ENCODE assay signal across 23 cellular contexts in the genomic region with DNA sequence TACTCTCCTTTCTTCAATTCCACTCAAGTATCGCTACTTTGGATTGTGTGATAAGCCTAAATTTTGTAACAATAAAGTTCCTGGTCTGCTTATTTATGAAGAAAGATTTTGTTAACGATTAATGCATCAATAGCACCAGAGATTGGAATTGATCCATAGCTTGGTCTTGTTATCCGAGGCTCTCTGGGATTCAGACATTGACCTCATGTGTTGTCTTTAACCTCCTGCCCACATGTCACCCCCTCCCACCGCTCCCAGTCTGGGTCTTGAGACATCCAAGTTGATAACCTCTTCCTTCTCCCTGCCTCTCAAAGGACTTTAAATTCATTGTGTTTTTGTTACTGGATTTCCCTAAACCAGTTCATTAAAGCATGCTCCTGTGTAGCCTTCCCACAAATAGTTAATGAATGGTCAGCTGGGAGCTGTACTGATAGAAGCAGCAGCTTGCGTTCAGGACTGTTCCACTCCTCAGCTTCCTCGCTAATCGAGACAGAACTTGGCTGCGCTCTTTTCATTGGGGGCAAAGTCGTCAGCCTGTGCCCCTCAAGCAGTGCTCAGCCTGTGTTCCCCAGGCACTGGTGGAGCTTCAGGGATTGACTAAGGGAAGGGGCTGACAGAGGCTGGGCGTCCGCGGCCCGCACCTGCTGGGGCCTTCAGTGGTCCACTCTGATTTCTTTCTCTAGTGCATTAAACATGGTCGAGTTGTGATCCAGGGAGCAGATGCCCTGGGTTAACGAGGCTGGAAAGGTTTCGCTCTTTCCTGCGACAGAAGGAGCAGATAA.
"Had no signal": no experiment of that assay in that cellular context is flagged by ENCODE, and none has a peak within 500 bp of the region (broad histone marks: within the 10 kb centered on the region; RNA-seq: fewer than 3 reads in every experiment).

No MANE protein-coding gene starts in this region.

- H3K4me3 ChIP-seq: colonic mucosa, lung, mucosa of descending colon, psoas muscle, right lobe of liver, stomach, thyroid gland had no signal

- DNase-seq: central memory CD4-positive, alpha-beta T cell; colonic mucosa; dermis blood vessel endothelial cell; effector memory CD8-positive, alpha-beta T cell; left ventricle myocardium superior; mucosa of descending colon; naive B cell; psoas muscle; right lobe of liver; small intestine; stimulated activated CD4-positive, alpha-beta T cell treated with anti-CD3 and anti-CD28 coated beads, Interleukin-15, amount 100 ng/mL, for 24 hours; stimulated activated CD4-positive, alpha-beta T cell treated with anti-CD3 and anti-CD28 coated beads, Interleukin-2, amount 100 ng/mL, for 48 hours; stimulated activated naive CD4-positive, alpha-beta T cell treated with Interleukin-2 at 50 U/mL for 16 hours; stomach; thyroid gland; trophoblast cell had no signal

- H2AFZ ChIP-seq: parathyroid adenoma had no signal

- H3K4me3 Mint-ChIP-seq: effector memory CD8-positive, alpha-beta T cell; memory B cell; mesothelial cell of epicardium; naive B cell; natural killer cell treated with Interleukin-12 subunit alpha and Interleukin-12 subunit beta and Interleukin-15 and Interleukin-18, amount 100 ng/mL, for 72 hours; neural crest cell had no signal

- H3K4me1 ChIP-seq: colonic mucosa, parathyroid adenoma, thyroid gland had no signal

- H3K27me3 Mint-ChIP-seq: effector memory CD8-positive, alpha-beta T cell; memory B cell; naive B cell; natural killer cell treated with Interleukin-12 subunit alpha and Interleukin-12 subunit beta and Interleukin-15 and Interleukin-18, amount 100 ng/mL, for 72 hours had no signal

- H3K27ac Mint-ChIP-seq: memory B cell; mesothelial cell of epicardium; naive B cell; natural killer cell treated with Interleukin-12 subunit alpha and Interleukin-12 subunit beta and Interleukin-15 and Interleukin-18, amount 100 ng/mL, for 72 hours had no signal

- H3K27me3 ChIP-seq: colonic mucosa, neutrophil, right lobe of liver, stomach, thyroid gland had no signal

- H3K27ac ChIP-seq: colonic mucosa, neutrophil, parathyroid adenoma, psoas muscle, right lobe of liver, stomach, thyroid gland had no signal

- H3K9me3 Mint-ChIP-seq: effector memory CD8-positive, alpha-beta T cell; memory B cell; mesothelial cell of epicardium; naive B cell; natural killer cell treated with Interleukin-12 subunit alpha and Interleukin-12 subunit beta and Interleukin-15 and Interleukin-18, amount 100 ng/mL, for 72 hours; neural crest cell had no signal

- H3K9me3 ChIP-seq: colonic mucosa, mucosa of descending colon, neutrophil, psoas muscle, right lobe of liver, stomach, thyroid gland had no signal

- ATAC-seq: effector memory CD8-positive, alpha-beta T cell; left ventricle myocardium superior; mucosa of descending colon; natural killer cell treated with Interleukin-12 subunit alpha and Interleukin-12 subunit beta and Interleukin-15 and Interleukin-18, amount 100 ng/mL, for 72 hours; psoas muscle had no signal
